ENCODE assay signal across 20 cellular contexts in genomic region chr14:89779707-89780106, GRCh38.
"Had no signal": no experiment of that assay in that cellular context is flagged by ENCODE, and none has a peak within 500 bp of the region (broad histone marks: within the 10 kb centered on the region; RNA-seq: fewer than 3 reads in every experiment).

No MANE protein-coding gene starts in this region.

- DNase-seq: activated CD4-positive, alpha-beta T cell treated with anti-CD3 and anti-CD28 coated beads for 36 hours; activated CD4-positive, alpha-beta T cell treated with anti-CD3 and anti-CD28 coated beads, Interleukin-2, amount 50 U/mL, for 48 hours; activated gamma-delta T cell treated with Interleukin-2 at 50 U/mL for 16 hours; dermis blood vessel endothelial cell; foreskin melanocyte; hypothalamus; kidney; mammary epithelial cell; right cardiac atrium; stimulated activated naive CD8-positive, alpha-beta T cell treated with anti-CD3 and anti-CD28 coated beads, Interleukin-15, Interleukin-2, amounts not matched to agents 100 U/mL and 50 U/mL, for 24 hours; substantia nigra; tibial artery had no signal

- H3K4me3 ChIP-seq: prostate gland, skin epidermis, tibial artery had no signal

- H3K9me3 ChIP-seq: prostate gland, tibial artery had no signal

- H3K9me3 Mint-ChIP-seq: T-helper 1 cell treated with Interleukin-12 subunit alpha and Interleukin-12 subunit beta and Interleukin-4 antibody, amounts not matched to agents 30 μg/mL and 1 μg/mL, for 36 hours had no signal

- H3K27me3 ChIP-seq: tibial artery had no signal

- H3K36me3 ChIP-seq: prostate gland, tibial artery had no signal

- ATAC-seq: activated CD4-positive, alpha-beta T cell treated with anti-CD3 and anti-CD28 coated beads for 36 hours; left lobe of liver; right cardiac atrium; stimulated activated naive CD8-positive, alpha-beta T cell treated with anti-CD3 and anti-CD28 coated beads, Interleukin-15, Interleukin-2, amounts not matched to agents 100 U/mL and 50 U/mL, for 24 hours had no signal

- H3K4me1 ChIP-seq: prostate gland, tibial artery had no signal

- H3K27ac ChIP-seq: epithelial cell of prostate, prostate gland, skin epidermis, tibial artery, VCaP had no signal

- H3K27ac Mint-ChIP-seq: activated CD4-positive, alpha-beta T cell treated with anti-CD3 and anti-CD28 coated beads for 36 hours; activated naive CD8-positive, alpha-beta T cell; T-helper 1 cell treated with Interleukin-12 subunit alpha and Interleukin-12 subunit beta and Interleukin-4 antibody, amounts not matched to agents 30 μg/mL and 1 μg/mL, for 36 hours had no signal

- H3K4me3 Mint-ChIP-seq: activated CD4-positive, alpha-beta T cell treated with anti-CD3 and anti-CD28 coated beads for 36 hours; activated naive CD8-positive, alpha-beta T cell; neural crest cell; T-helper 1 cell treated with Interleukin-12 subunit alpha and Interleukin-12 subunit beta and Interleukin-4 antibody, amounts not matched to agents 30 μg/mL and 1 μg/mL, for 36 hours had no signal

- H3K36me3 Mint-ChIP-seq: activated naive CD8-positive, alpha-beta T cell had no signal

- H3K27me3 Mint-ChIP-seq: activated CD4-positive, alpha-beta T cell treated with anti-CD3 and anti-CD28 coated beads for 36 hours; activated naive CD8-positive, alpha-beta T cell had no signal
